Comparison of ENCODE assay signal across 8 cellular contexts in genomic region chr3:12557472-12558105, GRCh38. TPM values are rescaled to one million over a fixed set of nuclear protein-coding genes. Genes with fewer than 3 reads are reported as not detected.
A peak's percentile ranks its signal among the peaks of the same experiment; 100 is the strongest.
DNase-seq lines count a peak whose midpoint lies in the region; TF ChIP-seq lines count a peak whose summit lies in the region.

No MANE protein-coding gene starts in this region.

- peaks cover 3% of the 10 kb centered on the region for H3F3A ChIP-seq in neural progenitor cell (ENCODE audit: low read depth)

- H3K27ac Mint-ChIP-seq in T-helper 1 cell treated with Interleukin-12 subunit alpha and Interleukin-12 subunit beta and Interleukin-4 antibody, amounts not matched to agents 30 μg/mL and 1 μg/mL, for 36 hours: peak overlapping the region; percentile 85
- H3K27ac Mint-ChIP-seq in neural progenitor cell: peak overlapping the region; percentile 87

- H3K27me3 ChIP-seq in neural progenitor cell: peaks cover 11% of the 10 kb centered on the region

- in situ Hi-C loops in GM13976 (cut with MboI; ENCODE audit: low sequenced_read_pairs, unreplicated experiment): no loop called here

- H3K79me2 ChIP-seq in neural progenitor cell (ENCODE audit: low read depth): peaks cover 57% of the 10 kb centered on the region

- H3K9me3 ChIP-seq in neural progenitor cell (ENCODE audit: low read depth): no peaks in the 10 kb centered on the region

- H4K20me1 ChIP-seq in neural progenitor cell (ENCODE audit: low read depth): peaks cover 53% of the 10 kb centered on the region

- peak overlapping the region; percentile 92 for H3K4me3 Mint-ChIP-seq in T-helper 1 cell treated with Interleukin-12 subunit alpha and Interleukin-12 subunit beta and Interleukin-4 antibody, amounts not matched to agents 30 μg/mL and 1 μg/mL, for 36 hours
- peak overlapping the region; percentile 86 for H3K4me3 Mint-ChIP-seq in neural progenitor cell

- peaks cover 32% of the 10 kb centered on the region for H3K4me1 Mint-ChIP-seq in T-helper 1 cell treated with Interleukin-12 subunit alpha and Interleukin-12 subunit beta and Interleukin-4 antibody, amounts not matched to agents 30 μg/mL and 1 μg/mL, for 36 hours (ENCODE audit: low read depth)
- H3K4me1 Mint-ChIP-seq in neural progenitor cell: peaks cover 35% of the 10 kb centered on the region

- H3K4me2 ChIP-seq in neural progenitor cell: peak overlapping the region; percentile 93

- H2AFZ ChIP-seq in neural progenitor cell (replicated peaks): peak overlapping the region; percentile 94

- H3K36me3 Mint-ChIP-seq in T-helper 1 cell treated with Interleukin-12 subunit alpha and Interleukin-12 subunit beta and Interleukin-4 antibody, amounts not matched to agents 30 μg/mL and 1 μg/mL, for 36 hours (ENCODE audit: low read depth): no peaks in the 10 kb centered on the region
- H3K36me3 Mint-ChIP-seq in neural progenitor cell: no peaks in the 10 kb centered on the region

- peak overlapping the region; percentile 70 for H3K4me3 ChIP-seq in neural progenitor cell

- peaks cover 30% of the 10 kb centered on the region for H3K27me3 Mint-ChIP-seq in T-helper 1 cell treated with Interleukin-12 subunit alpha and Interleukin-12 subunit beta and Interleukin-4 antibody, amounts not matched to agents 30 μg/mL and 1 μg/mL, for 36 hours (ENCODE audit: low read depth)
- no peaks in the 10 kb centered on the region for H3K27me3 Mint-ChIP-seq in neural progenitor cell (ENCODE audit: insufficient read depth, low read depth)

- peaks cover 20% of the 10 kb centered on the region for H3K4me1 ChIP-seq in neural progenitor cell

- no peaks in the 10 kb centered on the region for H3K9me3 Mint-ChIP-seq in T-helper 1 cell treated with Interleukin-12 subunit alpha and Interleukin-12 subunit beta and Interleukin-4 antibody, amounts not matched to agents 30 μg/mL and 1 μg/mL, for 36 hours
- no peaks in the 10 kb centered on the region for H3K9me3 Mint-ChIP-seq in neural progenitor cell

- TF ChIP-seq CTCF in neural progenitor cell (IDR thresholded peaks at IDR 0.05) (no peak), GM13976 (IDR thresholded peaks at IDR 0.05; ENCODE audit: borderline replicate concordance, control extremely low read depth, extremely low read depth, insufficient read depth, missing control alignments) (no peak)

- peak overlapping the region; percentile 84 for H3K9ac ChIP-seq in neural progenitor cell

- H3K27ac ChIP-seq in epithelial cell of prostate: peak overlapping the region; percentile 90
- H3K27ac ChIP-seq in neural progenitor cell: peak overlapping the region; percentile 79

- no peak for DNase-seq in T-helper 1 cell
- peak; percentile 66 for DNase-seq in RKO (ENCODE audit: low spot score)
- no peak for DNase-seq in epithelial cell of prostate (ENCODE audit: low read depth, low spot score)
- no peak for DNase-seq in neural progenitor cell (ENCODE audit: low spot score)
- no peak for DNase-seq in GM13976 (ENCODE audit: low spot score)
- no peak for DNase-seq in GOT3 (lab: John Stamatoyannopoulos, UW)
- DNase-seq in activated gamma-delta T cell (lab: John Stamatoyannopoulos, UW): no peak

- no peaks in the 10 kb centered on the region for H3K36me3 ChIP-seq in neural progenitor cell

RNA-seq across cellular contexts. Expression of gene MKRN2, which starts 0.7 kb away (rescaled TPM):
- 26.2 and 26.5 TPM in 2 replicates for total RNA-seq in neural progenitor cell (ENCODE audit: low replicate concordance)

RNA-seq across cellular contexts. Expression of gene MKRN2OS, which starts 12.3 kb away (rescaled TPM):
- not detected in 2 replicates for total RNA-seq in neural progenitor cell (ENCODE audit: low replicate concordance)
